Comparison of ENCODE assay signal across 3 cellular contexts in the genomic region with DNA sequence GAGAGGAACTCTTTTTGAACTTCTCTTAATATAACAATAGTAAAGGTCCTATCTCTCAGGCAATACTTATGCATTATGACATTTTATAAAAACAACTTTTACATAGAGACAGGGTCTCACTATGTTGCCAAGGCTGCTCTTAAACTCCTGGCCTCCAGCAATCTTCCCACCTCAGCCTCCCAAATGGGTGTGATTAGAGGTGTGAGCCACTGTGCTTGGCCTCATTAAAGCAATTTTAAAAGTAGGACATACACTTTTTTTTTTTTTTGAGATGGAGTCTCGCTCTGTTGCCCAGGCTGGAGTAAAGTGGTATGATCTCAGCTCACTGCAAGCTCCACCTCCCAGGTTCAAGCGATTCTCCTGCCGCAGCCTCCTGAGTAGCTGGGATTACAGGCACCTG. TPM values are rescaled to one million over a fixed set of nuclear protein-coding genes. Genes with fewer than 3 reads are reported as not detected.
"Had no signal": no experiment of that assay in that cellular context is flagged by ENCODE, and none has a peak within 500 bp of the region (broad histone marks: within the 10 kb centered on the region; RNA-seq: fewer than 3 reads in every experiment).

No MANE protein-coding gene starts in this region.

RNA-seq across cellular contexts. Expression of a gene that starts 1.7 kb away (rescaled TPM):
- total RNA-seq: MCF 10A, PC-9, Right ventricle myocardium inferior had no signal
